8 cellular contexts compared by ENCODE assay signal in the genomic region with DNA sequence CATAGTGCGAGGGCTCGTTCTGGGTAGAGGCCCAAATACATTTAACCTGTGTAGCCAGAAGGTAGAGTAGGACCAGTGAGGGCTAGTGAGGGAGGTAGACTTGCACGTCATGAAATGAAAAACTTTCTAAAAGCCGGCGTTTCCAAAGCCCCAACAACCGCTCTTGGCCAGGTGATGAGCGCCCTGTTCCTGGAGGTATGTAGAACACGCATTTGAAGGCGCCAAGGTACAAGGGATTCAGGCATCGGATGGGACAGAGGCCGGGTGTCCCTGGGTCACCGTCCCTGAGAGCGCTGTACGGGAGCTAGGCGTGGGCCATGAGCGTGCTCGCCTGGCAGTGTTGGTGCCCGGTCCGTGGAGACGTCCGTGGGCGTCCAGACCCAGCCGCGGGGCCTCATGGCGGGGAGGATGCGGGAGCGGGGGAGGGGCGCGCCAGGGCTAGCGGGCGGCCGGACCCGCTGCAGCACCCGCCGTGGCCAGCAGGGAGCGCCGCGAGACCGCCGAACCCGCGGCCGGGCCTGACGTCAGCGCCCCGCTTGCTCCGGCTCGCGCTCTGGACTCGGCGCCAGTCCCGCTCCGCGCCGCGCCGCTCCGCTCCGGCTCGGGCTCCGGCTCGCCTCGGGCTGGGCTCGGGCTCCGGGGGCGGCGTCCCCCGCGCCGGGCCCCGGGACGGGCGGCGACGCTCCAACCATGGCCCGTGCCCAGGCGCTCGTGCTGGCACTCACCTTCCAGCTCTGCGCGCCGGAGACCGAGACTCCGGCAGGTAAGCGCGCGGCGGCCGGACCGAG. TPM values are rescaled to one million over a fixed set of nuclear protein-coding genes. Genes with fewer than 3 reads are reported as not detected.
A peak's percentile ranks its signal among the peaks of the same experiment; 100 is the strongest.
DNase-seq lines count a peak whose midpoint lies in the region; ATAC-seq and TF ChIP-seq lines count a peak whose summit lies in the region.

TSS of gene PTPRU (plus strand) at position 568 of the 788 bp plus-strand sequence. CDS start at position 691, 123 bp downstream.

- ATAC-seq in GM21423 (IDR thresholded peaks at IDR 0.05; ENCODE audit: unreplicated experiment) (peak; percentile 74), left cardiac atrium (peak; percentile 86 to 88), upper lobe of left lung (ENCODE audit: low FRiP score in 2 of 2) (peak; percentile 83 to 94)
- ATAC-seq in activated naive CD8-positive, alpha-beta T cell treated with anti-CD3 and anti-CD28 coated beads, Interleukin-2, amount 50 U/mL, for 24 hours: peak; percentile 83

- no peaks in the 10 kb centered on the region for H3K9me3 ChIP-seq in upper lobe of left lung

- peak within 1 kb of the TSS; percentile 39 to 76 (median 68) for H3K4me3 ChIP-seq in upper lobe of left lung

- H3K27ac ChIP-seq in upper lobe of left lung: peak within 1 kb of the TSS; percentile 75 to 86 (median 82)

- peaks cover 17% of the 10 kb centered on the region for H3K4me1 Mint-ChIP-seq in activated naive CD8-positive, alpha-beta T cell treated with anti-CD3 and anti-CD28 coated beads, Interleukin-2, amount 50 U/mL, for 24 hours
- peaks cover 22% of the 10 kb centered on the region for H3K4me1 Mint-ChIP-seq in progenitor cell of endocrine pancreas (ENCODE audit: low read depth)

- H3K27me3 ChIP-seq in upper lobe of left lung: peaks cover 0 to 21% (median 2%) of the 10 kb centered on the region in 4 donors

- no peak for TF ChIP-seq EP300 in upper lobe of left lung (IDR thresholded peaks at IDR 0.05)

- no peaks in the 10 kb centered on the region for H3K36me3 Mint-ChIP-seq in activated naive CD8-positive, alpha-beta T cell treated with anti-CD3 and anti-CD28 coated beads, Interleukin-2, amount 50 U/mL, for 24 hours (ENCODE audit: low read depth)
- no peaks in the 10 kb centered on the region for H3K36me3 Mint-ChIP-seq in progenitor cell of endocrine pancreas (ENCODE audit: insufficient read depth)

- peak; percentile 90 for TF ChIP-seq CTCF in progenitor cell of endocrine pancreas (IDR thresholded peaks at IDR 0.05; ENCODE audit: unreplicated experiment)
- peak; percentile 94 to 100 (median 100) for TF ChIP-seq CTCF in upper lobe of left lung (IDR thresholded peaks at IDR 0.05)

- intact Hi-C loops in left cardiac atrium (cut with DNase I): loop anchor here (1.0 to 10.0 kb wide), 6 partner anchors 219 to 1472 kb away; no protein-coding TSS in a partner anchor

- peak within 1 kb of the TSS; percentile 70 for H3K4me3 Mint-ChIP-seq in activated naive CD8-positive, alpha-beta T cell treated with anti-CD3 and anti-CD28 coated beads, Interleukin-2, amount 50 U/mL, for 24 hours
- peak within 1 kb of the TSS; percentile 86 for H3K4me3 Mint-ChIP-seq in progenitor cell of endocrine pancreas (ENCODE audit: low read depth)

- H3K27ac Mint-ChIP-seq in activated naive CD8-positive, alpha-beta T cell treated with anti-CD3 and anti-CD28 coated beads, Interleukin-2, amount 50 U/mL, for 24 hours: peak within 1 kb of the TSS; percentile 50
- peak within 1 kb of the TSS; percentile 91 for H3K27ac Mint-ChIP-seq in progenitor cell of endocrine pancreas

- whole genome bisulfite sequencing in upper lobe of left lung, 2 donors: 8 to 36% methylated on average over 9 to 50 of the region's 89 CpGs

- H3K27me3 Mint-ChIP-seq in activated naive CD8-positive, alpha-beta T cell treated with anti-CD3 and anti-CD28 coated beads, Interleukin-2, amount 50 U/mL, for 24 hours: peaks cover 38% of the 10 kb centered on the region
- H3K27me3 Mint-ChIP-seq in progenitor cell of endocrine pancreas: peaks cover 19% of the 10 kb centered on the region

- H3K4me1 ChIP-seq in upper lobe of left lung: peaks cover 14 to 43% (median 33%) of the 10 kb centered on the region in 4 donors

- no peaks in the 10 kb centered on the region for H3K9me3 Mint-ChIP-seq in activated naive CD8-positive, alpha-beta T cell treated with anti-CD3 and anti-CD28 coated beads, Interleukin-2, amount 50 U/mL, for 24 hours
- no peaks in the 10 kb centered on the region for H3K9me3 Mint-ChIP-seq in progenitor cell of endocrine pancreas (ENCODE audit: low read depth)

- peak in 2 of 4 donors; percentile 33 to 53 for TF ChIP-seq POLR2A in upper lobe of left lung (IDR thresholded peaks at IDR 0.05)

- DNase-seq in CMK (ENCODE audit: low read depth) (peak; percentile 46), LHCN-M2 (ENCODE audit: low read depth) (peak; percentile 57), T follicular helper cell (ENCODE audit: low read depth) (peak; percentile 66), left cardiac atrium (peak; percentile 87), progenitor cell of endocrine pancreas (ENCODE audit: low spot score, unreplicated experiment) (peak; percentile 89), upper lobe of left lung (peak; percentile 85 to 98)
- peak; percentile 89 for DNase-seq in activated naive CD8-positive, alpha-beta T cell treated with anti-CD3 and anti-CD28 coated beads, Interleukin-2, amount 50 U/mL, for 24 hours

- H3K36me3 ChIP-seq in upper lobe of left lung: no peaks in the 10 kb centered on the region

RNA-seq across cellular contexts. Expression of gene PTPRU, which starts in this region (rescaled TPM):
- total RNA-seq in LHCN-M2 (2014; rRNA removed): 86.0 and 96.7 TPM in 2 replicates
- 6.0 TPM for polyA plus RNA-seq in LHCN-M2 (2012)
- total RNA-seq in left cardiac atrium: 10 to 100 TPM; 13.6 to 18.2 TPM
- total RNA-seq in progenitor cell of endocrine pancreas: 74.0 and 79.4 TPM in 2 replicates
- total RNA-seq in upper lobe of left lung: 10 to 100 TPM; 44.5 to 87.2 (median 70.1) TPM

Comparison
In these comparisons a context has a peak if more than half of its experiments do, and no peak if none do; other contexts are left out.
1. Peak in every context shown above with its lines: DNase-seq, ATAC-seq, H3K4me3 ChIP-seq and H3K27ac ChIP-seq.